ENCODE assay signal across 8 cellular contexts in the genomic region with DNA sequence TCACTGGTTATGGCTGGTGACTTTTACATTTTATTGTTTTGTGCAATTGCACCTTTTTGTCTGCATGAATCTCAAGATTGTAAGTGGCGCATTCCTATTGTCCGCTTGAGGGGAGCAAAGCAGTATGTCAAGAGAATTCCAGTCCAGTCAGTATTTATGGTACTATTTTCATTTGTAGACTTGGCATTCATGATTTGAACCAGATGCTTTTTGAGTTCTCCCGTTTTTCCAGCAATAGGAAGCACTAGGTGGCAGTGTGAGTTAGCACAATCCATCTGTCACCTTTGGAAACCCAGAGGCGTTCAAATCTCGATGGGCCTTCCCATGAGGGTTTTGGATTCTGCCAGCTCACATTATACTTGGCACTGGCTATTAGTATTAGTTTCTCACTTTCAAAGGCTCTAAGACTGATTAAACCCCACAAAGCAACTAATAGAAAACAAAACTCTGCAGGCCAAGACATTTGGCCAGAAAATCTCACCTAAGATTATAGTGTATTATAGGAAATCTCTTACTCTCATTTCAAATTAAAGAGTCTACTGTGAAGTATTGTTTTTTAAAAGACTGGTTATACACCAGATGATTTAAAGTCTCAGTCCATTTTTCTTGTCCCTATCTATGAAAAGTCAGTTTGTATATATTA. TPM values are rescaled to one million over a fixed set of nuclear protein-coding genes. Genes with fewer than 3 reads are reported as not detected.
A peak's percentile ranks its signal among the peaks of the same experiment; 100 is the strongest.
DNase-seq lines count a peak whose midpoint lies in the region; TF ChIP-seq lines count a peak whose summit lies in the region.

No MANE protein-coding gene starts in this region.

- peaks cover 51% of the 10 kb centered on the region for H3K27me3 ChIP-seq in neural progenitor cell

- H3K4me3 Mint-ChIP-seq in activated naive CD8-positive, alpha-beta T cell = peak overlapping the region; percentile 84
- H3K4me3 Mint-ChIP-seq in activated naive CD8-positive, alpha-beta T cell treated with anti-CD3 and anti-CD28 coated beads for 36 hours = no peak overlapping the region
- peak overlapping the region; percentile 85 for H3K4me3 Mint-ChIP-seq in T-helper 2 cell treated with Interferon-gamma antibody and Interleukin-4, amounts not matched to agents 5 μg/mL and 100 μg/mL, for 36 hours
- peak overlapping the region; percentile 92 for H3K4me3 Mint-ChIP-seq in neural progenitor cell

- H3K79me2 ChIP-seq in neural progenitor cell (ENCODE audit: low read depth) = no peaks in the 10 kb centered on the region

- H3K9me3 Mint-ChIP-seq in activated naive CD8-positive, alpha-beta T cell (ENCODE audit: low read depth) = no peaks in the 10 kb centered on the region
- no peaks in the 10 kb centered on the region for H3K9me3 Mint-ChIP-seq in activated naive CD8-positive, alpha-beta T cell treated with anti-CD3 and anti-CD28 coated beads for 36 hours
- no peaks in the 10 kb centered on the region for H3K9me3 Mint-ChIP-seq in T-helper 2 cell treated with Interferon-gamma antibody and Interleukin-4, amounts not matched to agents 5 μg/mL and 100 μg/mL, for 36 hours
- no peaks in the 10 kb centered on the region for H3K9me3 Mint-ChIP-seq in neural progenitor cell

- peak overlapping the region; percentile 99 for H3K4me2 ChIP-seq in neural progenitor cell

- no peak overlapping the region for H2AFZ ChIP-seq in neural progenitor cell (replicated peaks)

- TF ChIP-seq CTCF in foreskin fibroblast (IDR thresholded peaks at IDR 0.05; ENCODE audit: low read depth, low read length) (peak; percentile 69), neural progenitor cell (IDR thresholded peaks at IDR 0.05) (peak; percentile 79)

- H3K27ac ChIP-seq in neural progenitor cell = no peak overlapping the region

- peaks cover 5% of the 10 kb centered on the region for H3K36me3 Mint-ChIP-seq in activated naive CD8-positive, alpha-beta T cell
- no peaks in the 10 kb centered on the region for H3K36me3 Mint-ChIP-seq in activated naive CD8-positive, alpha-beta T cell treated with anti-CD3 and anti-CD28 coated beads for 36 hours
- H3K36me3 Mint-ChIP-seq in T-helper 2 cell treated with Interferon-gamma antibody and Interleukin-4, amounts not matched to agents 5 μg/mL and 100 μg/mL, for 36 hours (ENCODE audit: low read depth) = peaks cover 13% of the 10 kb centered on the region
- H3K36me3 Mint-ChIP-seq in neural progenitor cell = peaks cover 5% of the 10 kb centered on the region

- no peak overlapping the region for H3K9ac ChIP-seq in neural progenitor cell

- no peaks in the 10 kb centered on the region for H4K20me1 ChIP-seq in neural progenitor cell (ENCODE audit: low read depth)

- peaks cover 20% of the 10 kb centered on the region for H3K4me1 ChIP-seq in neural progenitor cell

- H3K4me1 Mint-ChIP-seq in activated naive CD8-positive, alpha-beta T cell (ENCODE audit: low read depth) = peaks cover 27% of the 10 kb centered on the region
- peaks cover 23% of the 10 kb centered on the region for H3K4me1 Mint-ChIP-seq in activated naive CD8-positive, alpha-beta T cell treated with anti-CD3 and anti-CD28 coated beads for 36 hours
- peaks cover 36% of the 10 kb centered on the region for H3K4me1 Mint-ChIP-seq in T-helper 2 cell treated with Interferon-gamma antibody and Interleukin-4, amounts not matched to agents 5 μg/mL and 100 μg/mL, for 36 hours (ENCODE audit: low read depth)
- H3K4me1 Mint-ChIP-seq in neural progenitor cell = peaks cover 33% of the 10 kb centered on the region

- no peaks in the 10 kb centered on the region for H3K9me3 ChIP-seq in neural progenitor cell (ENCODE audit: low read depth)

- no peaks in the 10 kb centered on the region for H3K36me3 ChIP-seq in neural progenitor cell

- H3K27ac Mint-ChIP-seq in activated naive CD8-positive, alpha-beta T cell = no peak overlapping the region
- no peak overlapping the region for H3K27ac Mint-ChIP-seq in activated naive CD8-positive, alpha-beta T cell treated with anti-CD3 and anti-CD28 coated beads for 36 hours
- no peak overlapping the region for H3K27ac Mint-ChIP-seq in T-helper 2 cell treated with Interferon-gamma antibody and Interleukin-4, amounts not matched to agents 5 μg/mL and 100 μg/mL, for 36 hours
- no peak overlapping the region for H3K27ac Mint-ChIP-seq in neural progenitor cell

- peaks cover 23% of the 10 kb centered on the region for H3F3A ChIP-seq in neural progenitor cell (ENCODE audit: low read depth)

- peaks cover 19% of the 10 kb centered on the region for H3K27me3 Mint-ChIP-seq in activated naive CD8-positive, alpha-beta T cell
- peaks cover 51% of the 10 kb centered on the region for H3K27me3 Mint-ChIP-seq in activated naive CD8-positive, alpha-beta T cell treated with anti-CD3 and anti-CD28 coated beads for 36 hours
- peaks cover 15% of the 10 kb centered on the region for H3K27me3 Mint-ChIP-seq in T-helper 2 cell treated with Interferon-gamma antibody and Interleukin-4, amounts not matched to agents 5 μg/mL and 100 μg/mL, for 36 hours (ENCODE audit: low read depth)
- H3K27me3 Mint-ChIP-seq in neural progenitor cell (ENCODE audit: insufficient read depth, low read depth) = peaks cover 8% of the 10 kb centered on the region

- H3K4me3 ChIP-seq in foreskin fibroblast (ENCODE audit: low read depth in 1 of 2, low read length in 2 of 2) = peak overlapping the region; percentile 70 to 88
- H3K4me3 ChIP-seq in neural progenitor cell = no peak overlapping the region

- no peak for DNase-seq in activated naive CD8-positive, alpha-beta T cell treated with anti-CD3 and anti-CD28 coated beads for 36 hours
- peak; percentile 82 for DNase-seq in NCI-H1092 treated with DMSO at 0.1 percent for 48 hours (lab: John Stamatoyannopoulos, UW)
- DNase-seq in T-helper 2 cell treated with Interferon-gamma antibody and Interleukin-4, amounts not matched to agents 5 μg/mL and 100 μg/mL, for 36 hours (ENCODE audit: low spot score) = no peak
- DNase-seq in foreskin fibroblast = peak; percentile 83 to 92
- peak; percentile 68 for DNase-seq in neural progenitor cell (ENCODE audit: low spot score)
- no peak for DNase-seq in germinal center (ENCODE audit: low spot score)
- no peak for DNase-seq in central memory CD4-positive, alpha-beta T cell

RNA-seq across cellular contexts. Expression of a gene that starts 2.2 kb away (rescaled TPM):
- 1 to 10 TPM; 1.0 to 1.2 TPM for total RNA-seq in activated naive CD8-positive, alpha-beta T cell treated with anti-CD3 and anti-CD28 coated beads for 36 hours
- 3.3 and 3.4 TPM in 2 replicates for total RNA-seq in neural progenitor cell (ENCODE audit: low replicate concordance)

Comparison
In these comparisons a context has a peak if more than half of its experiments do, and no peak if none do; other contexts are left out.
1. DNase-seq: peak in NCI-H1092 treated with DMSO at 0.1 percent for 48 hours (single experiment), foreskin fibroblast (2 of 2) and neural progenitor cell (single experiment); none in activated naive CD8-positive, alpha-beta T cell treated with anti-CD3 and anti-CD28 coated beads for 36 hours (single experiment), T-helper 2 cell treated with Interferon-gamma antibody and Interleukin-4, amounts not matched to agents 5 μg/mL and 100 μg/mL, for 36 hours (single experiment), germinal center (single experiment) and central memory CD4-positive, alpha-beta T cell (single experiment).